ENCODE assay signal across 8 cellular contexts in genomic region chr16:1054660-1055556, GRCh38. TPM values are rescaled to one million over a fixed set of nuclear protein-coding genes. Genes with fewer than 3 reads are reported as not detected.
DNase-seq lines count a peak whose midpoint lies in the region; ATAC-seq and TF ChIP-seq lines count a peak whose summit lies in the region.

No MANE protein-coding gene starts in this region.

- peak; percentile 69 to 83 (median 82) for ATAC-seq in psoas muscle
- ATAC-seq in HG03139 (IDR thresholded peaks at IDR 0.05; ENCODE audit: unreplicated experiment), result no peak
- ATAC-seq in HG02870 (IDR thresholded peaks at IDR 0.05; ENCODE audit: unreplicated experiment), result no peak

- no peaks in the 10 kb centered on the region for H3K36me3 ChIP-seq in psoas muscle (ENCODE audit: insufficient read depth in 1 of 2, low read depth in 1 of 2)

- H3K4me1 ChIP-seq in psoas muscle, result no peaks in the 10 kb centered on the region

- intact Hi-C loops in psoas muscle (cut with DNase I), result loop anchor here (1.0 to 10.0 kb wide), 4 partner anchors 137 to 343 kb away; no protein-coding TSS in a partner anchor

- H3K27me3 ChIP-seq in psoas muscle (ENCODE audit: insufficient read depth in 3 of 3, low read length in 2 of 3), result peaks cover 0 to 75% (median 12%) of the 10 kb centered on the region in 3 donors

- no peak overlapping the region for H3K4me3 ChIP-seq in psoas muscle

- 8 to 14% (median 10%) methylated on average over 30 to 34 of the region's 34 CpGs for WGBS in psoas muscle, 3 donors

- no peaks in the 10 kb centered on the region for H3K9me3 ChIP-seq in psoas muscle

- peak; percentile 93 for DNase-seq in GM03348 (ENCODE audit: low spot score)
- DNase-seq in M059J (ENCODE audit: low read depth), result peak; percentile 41
- peak; percentile 15 for DNase-seq in activated T-helper 9 cell treated with anti-CD3 and anti-CD28 coated beads, Interleukin-2, amount 50 U/mL, for 16 hours (ENCODE audit: low read depth)
- peak; percentile 49 for DNase-seq in glomerular visceral epithelial cell (ENCODE audit: extremely low spot score)
- DNase-seq in psoas muscle, result peak; percentile 66 to 79
- no peak for DNase-seq in stimulated activated naive CD4-positive, alpha-beta T cell treated with Interleukin-2 at 50 U/mL for 16 hours (lab: John Stamatoyannopoulos, UW)

- H3K27ac ChIP-seq in psoas muscle, result no peak overlapping the region

- TF ChIP-seq CTCF in psoas muscle (IDR thresholded peaks at IDR 0.05), result peak; percentile 67

RNA-seq across cellular contexts. Expression of gene SSTR5, which starts 17.6 kb away (rescaled TPM):
- not detected in 2 replicates for total RNA-seq in M059J (2014; rRNA removed; shearing (Covaris generic))
- under 1 TPM in 1 of 4 donors, not detected in 3; 0.32 TPM for total RNA-seq in psoas muscle
- polyA plus RNA-seq in psoas muscle, result under 1 TPM; 0.03 to 0.13 (median 0.04) TPM

RNA-seq across cellular contexts. Expression of gene C1QTNF8, which starts 41.1 kb away (rescaled TPM):
- not detected in 2 replicates for total RNA-seq in M059J (2014; rRNA removed; shearing (Covaris generic))
- not detected for total RNA-seq in psoas muscle
- not detected for polyA plus RNA-seq in psoas muscle

Comparison
In these comparisons a context has a peak if more than half of its experiments do, and no peak if none do; other contexts are left out.
1. ATAC-seq: peak in psoas muscle (4 of 4); none in HG03139 (single experiment) and HG02870 (single experiment).